ENCODE assay signal across 21 cellular contexts in genomic region chr18:6782861-6783260, GRCh38. TPM values are rescaled to one million over a fixed set of nuclear protein-coding genes. Genes with fewer than 3 reads are reported as not detected.
"Had no signal": no experiment of that assay in that cellular context is flagged by ENCODE, and none has a peak within 500 bp of the region (broad histone marks: within the 10 kb centered on the region; RNA-seq: fewer than 3 reads in every experiment).

No MANE protein-coding gene starts in this region.

- DNase-seq: activated CD8-positive, alpha-beta memory T cell treated with anti-CD3 and anti-CD28 coated beads for 24 hours; activated CD8-positive, alpha-beta memory T cell treated with anti-CD3 and anti-CD28 coated beads, Interleukin-2, amount 50 U/mL, for 48 hours; activated effector memory CD4-positive, alpha-beta T cell treated with Interleukin-2 at 50 U/mL for 16 hours; activated naive CD4-positive, alpha-beta T cell treated with anti-CD3 and anti-CD28 coated beads, Interleukin-2, amount 50 U/mL, for 16 hours; activated T-cell treated with anti-CD3 and anti-CD28 coated beads, Interleukin-2, amount 50 U/mL, for 48 hours; aorta; brain microvascular endothelial cell; colonic mucosa; endodermal cell; erythroblast; head of caudate nucleus; immature natural killer cell; nucleus accumbens; stimulated activated CD4-positive, alpha-beta T cell treated with anti-CD3 and anti-CD28 coated beads, Interleukin-12 subunit alpha, Interleukin-12 subunit beta, amount 100 ng/mL, for 4 hours; stimulated activated CD4-positive, alpha-beta T cell treated with anti-CD3 and anti-CD28 coated beads, Interleukin-1b, Interleukin-23, amount 100 ng/mL, for 48 hours; stimulated activated CD8-positive, alpha-beta memory T cell treated with anti-CD3 and anti-CD28 coated beads, Interleukin-4, amount 100 ng/mL, for 48 hours; stimulated activated naive CD4-positive, alpha-beta T cell; T-helper 1 cell; T-helper 9 cell had no signal

- H3K27ac ChIP-seq: brain microvascular endothelial cell, colonic mucosa had no signal

- H3K9me3 ChIP-seq: colonic mucosa had no signal

- H3K36me3 ChIP-seq: brain microvascular endothelial cell, colonic mucosa had no signal

- H3K4me1 ChIP-seq: colonic mucosa had no signal

- ATAC-seq: activated CD4-positive, CD25-positive, alpha-beta regulatory T cell treated with anti-CD3 and anti-CD28 coated beads, Interleukin-2, amount 50 U/mL, for 24 hours; natural killer cell treated with Interleukin-12 subunit alpha and Interleukin-12 subunit beta and Interleukin-15 and Interleukin-18, amount 100 ng/mL, for 72 hours had no signal

- H3K4me3 ChIP-seq: colonic mucosa had no signal

- H3K27me3 ChIP-seq: brain microvascular endothelial cell, colonic mucosa had no signal

RNA-seq across cellular contexts. Expression of gene ARHGAP28, which starts 53.3 kb away (rescaled TPM):
- total RNA-seq: natural killer cell treated with Interleukin-12 subunit alpha and Interleukin-12 subunit beta and Interleukin-15 and Interleukin-18, amount 100 ng/mL, for 72 hours had no signal
- polyA plus RNA-seq: immature natural killer cell had no signal
